23 cellular contexts compared by ENCODE assay signal in genomic region chr6:150251566-150252186, GRCh38.
DNase-seq lines count a peak whose midpoint lies in the region; ATAC-seq, FAIRE-seq and TF ChIP-seq lines count a peak whose summit lies in the region.
"Had no signal": no experiment of that assay in that cellular context is flagged by ENCODE, and none has a peak within 500 bp of the region (broad histone marks: within the 10 kb centered on the region; RNA-seq: fewer than 3 reads in every experiment).

No MANE protein-coding gene starts in this region.

- POLR2A ChIA-PET in PC-9 (lab: Charles Lee; ENCODE audit: unreplicated experiment): no interaction called here
- POLR2A ChIA-PET in naive thymus-derived CD8-positive, alpha-beta T cell (lab: Charles Lee): no interaction called here
- POLR2A ChIA-PET in activated CD8-positive, alpha-beta T cell treated with anti-CD3 and anti-CD28 coated beads for 36 hours (lab: Charles Lee): interaction anchor here (0.9 to 1.3 kb wide), 2 partner anchors 11 to 12 kb away, joined by 3 to 7 read pairs; no protein-coding TSS in a partner anchor

- no peaks in the 10 kb centered on the region for H3K79me2 ChIP-seq in PC-9 (ENCODE audit: low read depth)
- no peaks in the 10 kb centered on the region for H3K79me2 ChIP-seq in keratinocyte (ENCODE audit: control insufficient read depth, insufficient read depth, low read length)

- no peak overlapping the region for H2AFZ ChIP-seq in PC-9
- H2AFZ ChIP-seq in keratinocyte (ENCODE audit: control insufficient read depth, low read length): no peak overlapping the region

- H3K4me1 ChIP-seq in PC-9 (replicated peaks; ENCODE audit: insufficient read depth) (peaks cover 43% of the 10 kb centered on the region), keratinocyte (ENCODE audit: control insufficient read depth, extremely low read depth, insufficient read depth, low read length) (peaks cover 62% of the 10 kb centered on the region), thyroid gland (peaks cover 42 to 44% of the 10 kb centered on the region in 2 donors)

- DNase-seq in MG63 (peak; percentile 80), PC-9 (no peak), keratinocyte (ENCODE audit: low read depth, low spot score) (no peak), thyroid gland (no peak)
- no peak for DNase-seq in activated naive CD4-positive, alpha-beta T cell (lab: John Stamatoyannopoulos, UW)
- DNase-seq in naive thymus-derived CD8-positive, alpha-beta T cell: no peak
- no peak for DNase-seq in activated CD8-positive, alpha-beta T cell treated with anti-CD3 and anti-CD28 coated beads for 36 hours
- DNase-seq: activated CD4-positive, alpha-beta memory T cell treated with anti-CD3 and anti-CD28 coated beads for 36 hours; activated gamma-delta T cell; activated T-cell treated with anti-CD3 and anti-CD28 coated beads for 4 hours; CD4-positive, CD25-positive, alpha-beta regulatory T cell; heart left ventricle; MV-4-11; NCI-H1694; NCI-H446; T-helper 1 cell had no signal

- H3K9me2 ChIP-seq in PC-9 (ENCODE audit: insufficient read depth): no peaks in the 10 kb centered on the region

- no peaks in the 10 kb centered on the region for H4K20me1 ChIP-seq in PC-9 (ENCODE audit: insufficient read depth)
- H4K20me1 ChIP-seq in keratinocyte (ENCODE audit: control insufficient read depth, extremely low read depth, insufficient read depth, low read length): no peaks in the 10 kb centered on the region

- dilution Hi-C loops in keratinocyte (cut with MboI; ENCODE audit: extremely low pct_ligation_motif_present, low sequenced_read_pairs): no loop called here

- H3F3A ChIP-seq in PC-9 (ENCODE audit: insufficient read depth, low read depth): peaks cover 11% of the 10 kb centered on the region

- H3K4me3 Mint-ChIP-seq in naive thymus-derived CD8-positive, alpha-beta T cell: no peak overlapping the region
- H3K4me3 Mint-ChIP-seq in activated CD8-positive, alpha-beta T cell treated with anti-CD3 and anti-CD28 coated beads for 36 hours: no peak overlapping the region
- H3K4me3 Mint-ChIP-seq: activated CD4-positive, alpha-beta memory T cell treated with anti-CD3 and anti-CD28 coated beads for 36 hours; brain; CD4-positive, CD25-positive, alpha-beta regulatory T cell; GM23338 had no signal

- H3K4me3 ChIP-seq in MG63 (no peak overlapping the region), PC-9 (no peak overlapping the region), keratinocyte (ENCODE audit: control insufficient read depth in 2 of 3, extremely low read depth in 1 of 3, insufficient read depth in 2 of 3, low read depth in 1 of 3, low read length in 3 of 3) (no peak overlapping the region), thyroid gland (replicated peaks in 1 of 3) (no peak overlapping the region)
- H3K4me3 ChIP-seq: GM23338, heart left ventricle, SJSA1, smooth muscle cell had no signal

- H3K27me3 ChIP-seq in MG63 (no peaks in the 10 kb centered on the region), PC-9 (ENCODE audit: insufficient read depth, low read depth) (no peaks in the 10 kb centered on the region), keratinocyte (ENCODE audit: control insufficient read depth, extremely low read depth, insufficient read depth, low read length) (no peaks in the 10 kb centered on the region), thyroid gland (no peaks in the 10 kb centered on the region)
- H3K27me3 ChIP-seq: SJSA1 had no signal

- no peak overlapping the region for H3K4me2 ChIP-seq in PC-9
- peak overlapping the region; percentile 67 for H3K4me2 ChIP-seq in keratinocyte (ENCODE audit: control insufficient read depth, extremely low read depth, insufficient read depth, low read depth, low read length)
- H3K4me2 ChIP-seq: GM23338, KMS-11, smooth muscle cell had no signal

- no TSS peak for BruUV-seq in PC-9 (replicated peaks; lab: Mats Ljungman, UMichigan)

- no peak for FAIRE-seq in keratinocyte (lab: Jason Lieb, UNC)
- FAIRE-seq: G401.6 had no signal

- H3K9me3 ChIP-seq in MG63 (peaks cover 3% of the 10 kb centered on the region; the same call in 1 of the 2 replicates), PC-9 (ENCODE audit: insufficient read depth, low read depth) (peaks cover 5% of the 10 kb centered on the region; the same call in 1 of the 2 replicates), keratinocyte (ENCODE audit: control insufficient read depth, low read depth, low read length) (peaks cover 7% of the 10 kb centered on the region), thyroid gland (no peaks in the 10 kb centered on the region)
- H3K9me3 ChIP-seq: SJSA1 had no signal

- H3K27me3 Mint-ChIP-seq in naive thymus-derived CD8-positive, alpha-beta T cell: peaks cover 8 to 16% (median 10%) of the 10 kb centered on the region in 5 donors
- H3K27me3 Mint-ChIP-seq in activated CD8-positive, alpha-beta T cell treated with anti-CD3 and anti-CD28 coated beads for 36 hours: peaks cover 20% of the 10 kb centered on the region
- H3K27me3 Mint-ChIP-seq: brain; CD4-positive, CD25-positive, alpha-beta regulatory T cell had no signal

- peak overlapping the region; percentile 55 for H3K9ac ChIP-seq in keratinocyte (ENCODE audit: control insufficient read depth, extremely low read depth, insufficient read depth, low read length)
- H3K9ac ChIP-seq: KMS-11 had no signal

- no peaks in the 10 kb centered on the region for H3K9me1 ChIP-seq in keratinocyte (ENCODE audit: control insufficient read depth, extremely low read depth, insufficient read depth, low read length)

- no peak for ATAC-seq in naive thymus-derived CD8-positive, alpha-beta T cell
- ATAC-seq in activated CD8-positive, alpha-beta T cell treated with anti-CD3 and anti-CD28 coated beads for 36 hours: no peak
- ATAC-seq: activated CD4-positive, CD25-positive, alpha-beta regulatory T cell treated with anti-CD3 and anti-CD28 coated beads, Interleukin-2, amount 50 U/mL, for 24 hours had no signal

- H3K27ac ChIP-seq in PC-9 (0 out of 2 replicates have a peak overlapping the region, but pooled peaks have one; percentile 49), keratinocyte (ENCODE audit: control insufficient read depth, insufficient read depth, low read length) (peak overlapping the region; percentile 100), thyroid gland (peak overlapping the region; percentile 1 to 58 (median 52))
- H3K27ac ChIP-seq: heart left ventricle, KMS-11, SJSA1 had no signal

- CTCF ChIA-PET in PC-9 (lab: Charles Lee): no interaction called here
- CTCF ChIA-PET in activated CD8-positive, alpha-beta T cell treated with anti-CD3 and anti-CD28 coated beads for 36 hours (lab: Charles Lee): interaction anchor here (0.8 to 1.1 kb wide), 2 partner anchors 19 to 24 kb away, joined by 3 read pairs; no protein-coding TSS in a partner anchor

- H3K27ac Mint-ChIP-seq in naive thymus-derived CD8-positive, alpha-beta T cell: no peak overlapping the region
- H3K27ac Mint-ChIP-seq in activated CD8-positive, alpha-beta T cell treated with anti-CD3 and anti-CD28 coated beads for 36 hours: no peak overlapping the region
- H3K27ac Mint-ChIP-seq: activated CD4-positive, alpha-beta memory T cell treated with anti-CD3 and anti-CD28 coated beads for 36 hours; CD4-positive, CD25-positive, alpha-beta regulatory T cell; GM23338 had no signal

- TF ChIP-seq POLR2A in thyroid gland (IDR thresholded peaks at IDR 0.05): no peak

- no peaks in the 10 kb centered on the region for H3K36me3 Mint-ChIP-seq in naive thymus-derived CD8-positive, alpha-beta T cell
- no peaks in the 10 kb centered on the region for H3K36me3 Mint-ChIP-seq in activated CD8-positive, alpha-beta T cell treated with anti-CD3 and anti-CD28 coated beads for 36 hours (ENCODE audit: low read depth)
- H3K36me3 Mint-ChIP-seq: activated CD4-positive, alpha-beta memory T cell treated with anti-CD3 and anti-CD28 coated beads for 36 hours; CD4-positive, CD25-positive, alpha-beta regulatory T cell had no signal

- 80 to 82% methylated on average over 6 of the region's 6 CpGs for WGBS in thyroid gland, 2 donors

- intact Hi-C loops in PC-9 (cut with micrococcal nuclease; ENCODE audit: unreplicated experiment) (loop anchor here (5.0 kb wide), 1 partner anchor 44 kb away; no protein-coding TSS in a partner anchor), thyroid gland (cut with DNase I) (no loop called here)
- intact Hi-C loops in activated CD8-positive, alpha-beta T cell treated with anti-CD3 and anti-CD28 coated beads for 36 hours (cut with micrococcal nuclease): no loop called here

- no peaks in the 10 kb centered on the region for H3K4me1 Mint-ChIP-seq in naive thymus-derived CD8-positive, alpha-beta T cell
- peaks cover 28% of the 10 kb centered on the region for H3K4me1 Mint-ChIP-seq in activated CD8-positive, alpha-beta T cell treated with anti-CD3 and anti-CD28 coated beads for 36 hours (ENCODE audit: low read depth)
- H3K4me1 Mint-ChIP-seq: CD4-positive, CD25-positive, alpha-beta regulatory T cell had no signal

- TF ChIP-seq CTCF in PC-9 (conservative IDR thresholded peaks at IDR 0.05) (no peak), keratinocyte (optimal IDR thresholded peaks at IDR 0.05 in 1 of 3, IDR thresholded peaks at IDR 0.05 in 1 of 3, conservative IDR thresholded peaks at IDR 0.05 in 1 of 3; ENCODE audit: extremely low read depth in 1 of 3, insufficient read depth in 2 of 3, low read length in 3 of 3) (no peak), thyroid gland (IDR thresholded peaks at IDR 0.05) (no peak)
- TF ChIP-seq CTCF in activated CD8-positive, alpha-beta T cell treated with anti-CD3 and anti-CD28 coated beads for 36 hours (IDR thresholded peaks at IDR 0.05): no peak

- peaks cover 4 to 20% (median 7%) of the 10 kb centered on the region in 9 donors for H3K9me3 Mint-ChIP-seq in naive thymus-derived CD8-positive, alpha-beta T cell
- peaks cover 9% of the 10 kb centered on the region for H3K9me3 Mint-ChIP-seq in activated CD8-positive, alpha-beta T cell treated with anti-CD3 and anti-CD28 coated beads for 36 hours

- H3K36me3 ChIP-seq in MG63 (no peaks in the 10 kb centered on the region), PC-9 (ENCODE audit: low read depth) (no peaks in the 10 kb centered on the region), keratinocyte (ENCODE audit: control insufficient read depth in 2 of 2, extremely low read depth in 1 of 2, insufficient read depth in 2 of 2, low read length in 2 of 2) (peaks cover 4 to 8% of the 10 kb centered on the region in 2 experiments), thyroid gland (no peaks in the 10 kb centered on the region)
- H3K36me3 ChIP-seq: heart left ventricle, SJSA1 had no signal

Comparison
In these comparisons a context has a peak if more than half of its experiments do, and no peak if none do; other contexts are left out.
1. H3K27ac ChIP-seq: peak in every context shown above with its lines; median percentile 100 in keratinocyte; 52 in thyroid gland; 49 in PC-9.